9 cellular contexts compared by ENCODE assay signal in genomic region chrX:71622347-71623104, GRCh38. TPM values are rescaled to one million over a fixed set of nuclear protein-coding genes. Genes with fewer than 3 reads are reported as not detected.
DNase-seq lines count a peak whose midpoint lies in the region; ATAC-seq, FAIRE-seq and TF ChIP-seq lines count a peak whose summit lies in the region.
"Had no signal": no experiment of that assay in that cellular context is flagged by ENCODE, and none has a peak within 500 bp of the region (broad histone marks: within the 10 kb centered on the region; RNA-seq: fewer than 3 reads in every experiment).

No MANE protein-coding gene starts in this region.

- H4K20me1 ChIP-seq in OCI-LY7 (ENCODE audit: insufficient read depth, low read length): no peaks in the 10 kb centered on the region

- FAIRE-seq in urothelium cell line (lab: Jason Lieb, UNC): no peak
- FAIRE-seq: G401.6 had no signal

- H3K27ac Mint-ChIP-seq in osteocyte (ENCODE audit: unreplicated experiment): peak overlapping the region; percentile 34

- H3K4me1 Mint-ChIP-seq in osteocyte (ENCODE audit: unreplicated experiment): no peaks in the 10 kb centered on the region

- H3K27ac ChIP-seq in OCI-LY7 (ENCODE audit: low read depth, low read length, poor library complexity, severe bottlenecking) (peak overlapping the region; percentile 73), foreskin keratinocyte (no peak overlapping the region)

- BruUV-seq in OCI-LY7 (replicated peaks; lab: Mats Ljungman, UMichigan): no TSS peak

- no peaks in the 10 kb centered on the region for H3K27me3 Mint-ChIP-seq in osteocyte (ENCODE audit: unreplicated experiment)

- H3K36me3 ChIP-seq in OCI-LY7 (ENCODE audit: insufficient read depth, low read length): no peaks in the 10 kb centered on the region; the same call in 1 of the 2 replicates

- no peaks in the 10 kb centered on the region for H3K27me3 ChIP-seq in foreskin keratinocyte

- ATAC-seq in HG03095 (IDR thresholded peaks at IDR 0.05; ENCODE audit: unreplicated experiment) (peak; percentile 45), foreskin keratinocyte (peak; percentile 85)

- intact Hi-C loops in OCI-LY7 (cut with micrococcal nuclease; ENCODE audit: unreplicated experiment): loop anchor here (2.0 kb wide), 1 partner anchor 28 kb away; no protein-coding TSS in a partner anchor

- peak overlapping the region; percentile 25 for H3K4me3 ChIP-seq in OCI-LY7 (ENCODE audit: low read depth, low read length, poor library complexity, severe bottlenecking)

- no peaks in the 10 kb centered on the region for H3K36me3 Mint-ChIP-seq in osteocyte (ENCODE audit: unreplicated experiment)

- CTCF ChIA-PET in OCI-LY7 (lab: Charles Lee; ENCODE audit: unreplicated experiment): interaction anchor here (0.5 kb wide), 1 partner anchor 369 kb away, joined by 3 read pairs; the partner anchor contains the start of gene ZMYM3

- no peaks in the 10 kb centered on the region for H3K9me2 ChIP-seq in OCI-LY7 (ENCODE audit: insufficient read depth, low read length)

- H3K79me2 ChIP-seq in OCI-LY7 (ENCODE audit: insufficient read depth, low read depth, low read length): no peaks in the 10 kb centered on the region

- POLR2A ChIA-PET in OCI-LY7 (lab: Charles Lee): no interaction called here

- no peak overlapping the region for H3K4me3 Mint-ChIP-seq in osteocyte (ENCODE audit: unreplicated experiment)

- no peaks in the 10 kb centered on the region for H3K9me3 Mint-ChIP-seq in osteocyte (ENCODE audit: unreplicated experiment)

- H3K9me3 ChIP-seq in OCI-LY7 (ENCODE audit: low read length): peaks cover 6% of the 10 kb centered on the region; the same call in 1 of the 2 replicates

- H3K4me2 ChIP-seq in OCI-LY7 (ENCODE audit: low read length): peak overlapping the region; percentile 70

- DNase-seq in SHP77 (lab: John Stamatoyannopoulos, UW): peak; percentile 14 to 29
- no peak for DNase-seq in SHP77 treated with DMSO at 0.1 percent for 48 hours (lab: John Stamatoyannopoulos, UW)
- peak; percentile 76 for DNase-seq in OCI-LY7 (ENCODE audit: low spot score)
- DNase-seq in activated gamma-delta T cell treated with Interleukin-2 at 50 U/mL for 16 hours: peak; percentile 78
- DNase-seq in foreskin keratinocyte: peak; percentile 37 to 58
- no peak for DNase-seq in osteocyte (ENCODE audit: extremely low spot score, unreplicated experiment)
- peak; percentile 21 for DNase-seq in urothelium cell line (ENCODE audit: low spot score)

- peak overlapping the region; percentile 21; the same call in 1 of the 2 replicates for H2AFZ ChIP-seq in OCI-LY7 (ENCODE audit: low read length)

- H3K4me1 ChIP-seq in OCI-LY7 (ENCODE audit: insufficient read depth, low read length, poor library complexity, severe bottlenecking) (peaks cover 74% of the 10 kb centered on the region), foreskin keratinocyte (peaks cover 9% of the 10 kb centered on the region)

- TF ChIP-seq CTCF in OCI-LY7 (conservative IDR thresholded peaks at IDR 0.05; ENCODE audit: low read length) (no peak), foreskin keratinocyte (conservative IDR thresholded peaks at IDR 0.05) (peak; percentile 38), osteocyte (IDR thresholded peaks at IDR 0.05) (no peak)

RNA-seq across cellular contexts. Expression of gene CXCR3, which starts 4.2 kb away (rescaled TPM):
- total RNA-seq in OCI-LY7 (2014; rRNA removed; shearing (Covaris generic)): not detected in 2 replicates
- not detected in 2 replicates for total RNA-seq in OCI-LY7 (2022)
- total RNA-seq in foreskin keratinocyte: not detected in 2 replicates
- polyA plus RNA-seq in foreskin keratinocyte: not detected in 2 replicates
- not detected in 2 replicates for total RNA-seq in osteocyte

RNA-seq across cellular contexts. Expression of gene GCNA, which starts 44.3 kb away (rescaled TPM):
- 2.0 and 2.1 TPM in 2 replicates for total RNA-seq in OCI-LY7 (2014; rRNA removed; shearing (Covaris generic))
- total RNA-seq in OCI-LY7 (2022) (3.9 and 4.2 TPM in 2 replicates), foreskin keratinocyte (0.39 and 0.41 TPM in 2 replicates), osteocyte (4.4 and 4.6 TPM in 2 replicates)
- 0.26 and 0.34 TPM in 2 replicates for polyA plus RNA-seq in foreskin keratinocyte

Comparison
In these comparisons a context has a peak if more than half of its experiments do, and no peak if none do; other contexts are left out.
1. DNase-seq: peak in SHP77 (2 of 2), OCI-LY7 (single experiment), activated gamma-delta T cell treated with Interleukin-2 at 50 U/mL for 16 hours (single experiment), foreskin keratinocyte (2 of 2) and urothelium cell line (single experiment); none in SHP77 treated with DMSO at 0.1 percent for 48 hours (single experiment) and osteocyte (single experiment).